Comparison of ENCODE assay signal across 1 cellular context in genomic region chr3:170364965-170365364, GRCh38.
TF ChIP-seq lines count a peak whose summit lies in the region.

No MANE protein-coding gene starts in this region.

TF ChIP-seq in neural cell, 6 proteins besides CTCF, POLR2A, EP300 and RAD21:
- TF ChIP-seq REST (IDR thresholded peaks at IDR 0.05; ENCODE audit: borderline replicate concordance) (no peak), EZH2 (IDR thresholded peaks at IDR 0.05; ENCODE audit: borderline replicate concordance, insufficient read depth, low read length, poor library complexity, severe bottlenecking) (no peak), SMC3 (conservative IDR thresholded peaks at IDR 0.05; ENCODE audit: poor library complexity) (no peak), TAF1 (IDR thresholded peaks at IDR 0.05; ENCODE audit: low read depth) (no peak), MXI1 (conservative IDR thresholded peaks at IDR 0.05; ENCODE audit: poor library complexity, severe bottlenecking) (no peak), POLR2AphosphoS5 (IDR thresholded peaks at IDR 0.05) (no peak)
